In the genomic region with DNA sequence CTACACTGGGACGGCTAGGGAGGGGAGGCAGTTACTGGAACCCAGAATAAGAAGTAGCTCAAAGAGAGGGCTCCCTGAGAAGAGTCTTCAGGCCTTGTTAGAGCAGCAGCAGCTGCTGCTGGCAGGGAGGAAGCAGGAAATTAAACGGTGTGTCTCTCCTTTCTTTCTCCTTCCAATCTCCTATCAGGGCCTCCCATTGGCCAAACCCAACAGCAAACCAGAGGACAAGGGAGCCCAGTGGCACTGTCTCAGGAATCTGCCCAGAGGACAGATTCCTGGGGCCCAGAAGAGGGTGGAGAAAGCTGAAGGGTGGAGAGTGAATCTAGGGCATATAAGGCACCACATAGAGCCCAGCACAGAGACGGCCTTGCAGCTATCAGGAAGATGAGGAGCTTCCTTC, we compare ENCODE assay signal across 23 cellular contexts. TPM values are rescaled to one million over a fixed set of nuclear protein-coding genes. Genes with fewer than 3 reads are reported as not detected.
DNase-seq lines count a peak whose midpoint lies in the region; ATAC-seq and TF ChIP-seq lines count a peak whose summit lies in the region.
"Had no signal": no experiment of that assay in that cellular context is flagged by ENCODE, and none has a peak within 500 bp of the region (broad histone marks: within the 10 kb centered on the region; RNA-seq: fewer than 3 reads in every experiment).

No MANE protein-coding gene starts in this region.

- TF ChIP-seq CTCF in AG04450 (IDR thresholded peaks at IDR 0.05; ENCODE audit: low read depth, low read length): no peak
- no peak for TF ChIP-seq CTCF in CD8-positive, alpha-beta T cell (IDR thresholded peaks at IDR 0.05)
- TF ChIP-seq CTCF in lower leg skin (IDR thresholded peaks at IDR 0.05): no peak

- H3K27me3 ChIP-seq in AG04450 (ENCODE audit: control insufficient read depth, insufficient read depth, low read length) (no peaks in the 10 kb centered on the region), mesendoderm (ENCODE audit: insufficient read depth, low read length, poor library complexity) (no peaks in the 10 kb centered on the region), H7 (ENCODE audit: control insufficient read depth, insufficient read depth, low read length) (no peaks in the 10 kb centered on the region)
- H3K27me3 ChIP-seq in CD8-positive, alpha-beta T cell (ENCODE audit: insufficient read depth, low read length): no peaks in the 10 kb centered on the region
- H3K27me3 ChIP-seq: dorsolateral prefrontal cortex, gastrocnemius medialis, Peyer's patch, right atrium auricular region had no signal

- no peak overlapping the region for H3K18ac ChIP-seq in mesendoderm (ENCODE audit: low read length)

- peaks cover 14% of the 10 kb centered on the region for H3K4me1 ChIP-seq in CD8-positive, alpha-beta T cell (ENCODE audit: insufficient read depth, low read length)
- H3K4me1 ChIP-seq in mesendoderm (ENCODE audit: control insufficient read depth, low read depth, low read length): no peaks in the 10 kb centered on the region
- H3K4me1 ChIP-seq: gastrocnemius medialis, Peyer's patch, right atrium auricular region had no signal

- DNase-seq in AG04450 (ENCODE audit: low read depth, low spot score) (no peak), mesendoderm (peak; percentile 78), H7 (no peak), lower leg skin (ENCODE audit: low spot score in 2 of 2) (no peak), posterior cingulate gyrus (no peak)
- no peak for DNase-seq in CD8-positive, alpha-beta T cell
- DNase-seq: activated B cell treated with CpG ODN at 0.5 μM for 24 hours; activated CD8-positive, alpha-beta T cell treated with anti-CD3 and anti-CD28 coated beads, Interleukin-2, amount 10 ng/mL, durations not matched to agents 7 days and 5 days; activated T-cell treated with anti-CD3 and anti-CD28 coated beads, Interleukin-2, amount 50 U/mL, for 48 hours; dorsolateral prefrontal cortex; gastrocnemius medialis; GOT3; kidney; midbrain; NCI-H1436 treated with DMSO at 0.1 percent for 48 hours; NCI-H748 treated with DMSO at 0.1 percent for 48 hours; Peyer's patch had no signal

- H3K36me3 ChIP-seq in CD8-positive, alpha-beta T cell (ENCODE audit: insufficient read depth, low read length): peaks cover 49% of the 10 kb centered on the region
- H3K36me3 ChIP-seq in mesendoderm (ENCODE audit: control insufficient read depth, insufficient read depth, low read length) (no peaks in the 10 kb centered on the region), H7 (replicated peaks; ENCODE audit: control insufficient read depth, insufficient read depth, low read length) (no peaks in the 10 kb centered on the region)
- H3K36me3 ChIP-seq: gastrocnemius medialis had no signal

- H3K56ac ChIP-seq in mesendoderm (ENCODE audit: low read length): no peak overlapping the region

- H3K27me3 Mint-ChIP-seq in CD8-positive, alpha-beta T cell (ENCODE audit: low read depth): no peaks in the 10 kb centered on the region
- H3K27me3 Mint-ChIP-seq in activated T-helper 17 cell treated with anti-CD3 and anti-CD28 coated beads, Interleukin-2, amount 50 U/mL, for 72 hours: no peaks in the 10 kb centered on the region
- H3K27me3 Mint-ChIP-seq: activated B cell treated with CpG ODN at 0.5 μM for 24 hours had no signal

- no peak overlapping the region for H3K4me3 Mint-ChIP-seq in CD8-positive, alpha-beta T cell
- H3K4me3 Mint-ChIP-seq in activated T-helper 17 cell treated with anti-CD3 and anti-CD28 coated beads, Interleukin-2, amount 50 U/mL, for 72 hours: no peak overlapping the region
- H3K4me3 Mint-ChIP-seq: activated B cell treated with CpG ODN at 0.5 μM for 24 hours; activated CD8-positive, alpha-beta T cell treated with anti-CD3 and anti-CD28 coated beads, Interleukin-2, amount 10 ng/mL, durations not matched to agents 7 days and 5 days; T-helper 2 cell treated with Interferon-gamma antibody and Interleukin-4, amounts not matched to agents 5 μg/mL and 100 μg/mL, for 36 hours had no signal

- H2BK5ac ChIP-seq in mesendoderm (ENCODE audit: low read length): no peak overlapping the region

- intact Hi-C loops in CD8-positive, alpha-beta T cell (cut with DNase I, micrococcal nuclease): no loop called here
- intact Hi-C loops in lower leg skin (cut with DNase I; ENCODE audit: low total_unique reads): no loop called here
- intact Hi-C loops in posterior cingulate gyrus (cut with DNase I): no loop called here

- H4K5ac ChIP-seq in mesendoderm (ENCODE audit: low read length): no peak overlapping the region

- POLR2A ChIA-PET in AG04450 (lab: Yijun Ruan, JAX): no interaction called here
- POLR2A ChIA-PET in CD8-positive, alpha-beta T cell (lab: Charles Lee): interaction anchor here (0.6 kb wide), 1 partner anchor 104 kb away, joined by 3 read pairs; no protein-coding TSS in a partner anchor

- peaks cover 28% of the 10 kb centered on the region for H3K4me1 Mint-ChIP-seq in CD8-positive, alpha-beta T cell (ENCODE audit: low read depth)
- H3K4me1 Mint-ChIP-seq in activated T-helper 17 cell treated with anti-CD3 and anti-CD28 coated beads, Interleukin-2, amount 50 U/mL, for 72 hours: peaks cover 15% of the 10 kb centered on the region

- H2BK15ac ChIP-seq in mesendoderm (replicated peaks; ENCODE audit: low read depth): no peak overlapping the region

- H3K4me3 ChIP-seq in AG04450 (ENCODE audit: low read depth, low read length): no peak overlapping the region
- no peak overlapping the region for H3K4me3 ChIP-seq in CD8-positive, alpha-beta T cell (ENCODE audit: low read depth, low read length)
- no peak overlapping the region for H3K4me3 ChIP-seq in mesendoderm (ENCODE audit: low read length)
- H3K4me3 ChIP-seq in H7 (ENCODE audit: insufficient read depth, low read depth, low read length): no peak overlapping the region
- no peak overlapping the region for H3K4me3 ChIP-seq in lower leg skin (ENCODE audit: low read depth, poor library complexity, severe bottlenecking)
- H3K4me3 ChIP-seq: dorsolateral prefrontal cortex, gastrocnemius medialis, Peyer's patch, right atrium auricular region, SK-N-MC, thoracic aorta had no signal

- no peak for TF ChIP-seq POLR2A in lower leg skin (IDR thresholded peaks at IDR 0.05)

- peaks cover 86% of the 10 kb centered on the region for H3K36me3 Mint-ChIP-seq in CD8-positive, alpha-beta T cell
- peaks cover 69% of the 10 kb centered on the region for H3K36me3 Mint-ChIP-seq in activated T-helper 17 cell treated with anti-CD3 and anti-CD28 coated beads, Interleukin-2, amount 50 U/mL, for 72 hours (ENCODE audit: low read depth)

- H3K79me2 ChIP-seq in mesendoderm (ENCODE audit: control insufficient read depth, insufficient read depth, low read length): no peaks in the 10 kb centered on the region

- no peak overlapping the region for H3K4me2 ChIP-seq in mesendoderm (ENCODE audit: low read length)

- no peak overlapping the region for H3K23ac ChIP-seq in mesendoderm (ENCODE audit: low read length)

- H3K79me1 ChIP-seq in mesendoderm (ENCODE audit: low read length): no peaks in the 10 kb centered on the region

- no peaks in the 10 kb centered on the region for H3K9me3 ChIP-seq in AG04450 (ENCODE audit: control insufficient read depth, insufficient read depth, low read length)
- H3K9me3 ChIP-seq in CD8-positive, alpha-beta T cell (ENCODE audit: low read length): no peaks in the 10 kb centered on the region
- H3K9me3 ChIP-seq: gastrocnemius medialis, Peyer's patch, right atrium auricular region, thoracic aorta had no signal

- H3K27ac Mint-ChIP-seq in CD8-positive, alpha-beta T cell: peak overlapping the region; percentile 77
- H3K27ac Mint-ChIP-seq in activated T-helper 17 cell treated with anti-CD3 and anti-CD28 coated beads, Interleukin-2, amount 50 U/mL, for 72 hours: peak overlapping the region; percentile 69
- H3K27ac Mint-ChIP-seq: activated B cell treated with CpG ODN at 0.5 μM for 24 hours; activated CD8-positive, alpha-beta T cell treated with anti-CD3 and anti-CD28 coated beads, Interleukin-2, amount 10 ng/mL, durations not matched to agents 7 days and 5 days; T-helper 2 cell treated with Interferon-gamma antibody and Interleukin-4, amounts not matched to agents 5 μg/mL and 100 μg/mL, for 36 hours had no signal

- H3K9ac ChIP-seq in mesendoderm (ENCODE audit: low read length): no peak overlapping the region

- no peak overlapping the region for H3K4ac ChIP-seq in mesendoderm (ENCODE audit: low read depth, low read length)

- peaks cover 3% of the 10 kb centered on the region for H3K9me3 Mint-ChIP-seq in CD8-positive, alpha-beta T cell
- peaks cover 6% of the 10 kb centered on the region for H3K9me3 Mint-ChIP-seq in activated T-helper 17 cell treated with anti-CD3 and anti-CD28 coated beads, Interleukin-2, amount 50 U/mL, for 72 hours

- CTCF ChIA-PET in AG04450 (lab: Charles Lee): interaction anchor here (1.1 to 2.4 kb wide), 2 partner anchors 71 to 79 kb away, joined by 3 to 5 read pairs; no protein-coding TSS in a partner anchor
- CTCF ChIA-PET in CD8-positive, alpha-beta T cell (lab: Charles Lee): no interaction called here

- no peak overlapping the region for H2AK5ac ChIP-seq in mesendoderm (ENCODE audit: low read length)

- H4K8ac ChIP-seq in mesendoderm (ENCODE audit: low read depth, low read length): no peak overlapping the region

- no CpG with 5 or more reads among the region's 3 CpGs for WGBS in mesendoderm (ENCODE audit: extremely low coverage, insufficient coverage, low lambda C conversion rate)
- 62 to 65% methylated on average over 3 of the region's 3 CpGs for WGBS in lower leg skin, 2 donors

- H2BK120ac ChIP-seq in mesendoderm (ENCODE audit: low read depth, low read length): no peak overlapping the region

- no peak for ATAC-seq in CD8-positive, alpha-beta T cell
- no peak for ATAC-seq in activated T-helper 17 cell treated with anti-CD3 and anti-CD28 coated beads, Interleukin-2, amount 50 U/mL, for 72 hours (replicated peaks)
- ATAC-seq: activated CD8-positive, alpha-beta T cell treated with anti-CD3 and anti-CD28 coated beads, Interleukin-2, amount 10 ng/mL, durations not matched to agents 7 days and 5 days; esophagus mucosa; gastrocnemius medialis had no signal

- H3K27ac ChIP-seq in AG04450 (ENCODE audit: low read depth, low read length) (peak overlapping the region; percentile 4), mesendoderm (ENCODE audit: low read depth, low read length) (no peak overlapping the region)
- no peak overlapping the region for H3K27ac ChIP-seq in CD8-positive, alpha-beta T cell (ENCODE audit: low read depth, low read length)
- H3K27ac ChIP-seq: dorsolateral prefrontal cortex, gastrocnemius medialis, Peyer's patch, right atrium auricular region, SK-N-MC, thoracic aorta had no signal

RNA-seq across cellular contexts. Expression of a gene that starts 10.2 kb away (rescaled TPM):
- polyA plus RNA-seq in AG04450 (2011; rRNA removed): 32.3 and 32.7 TPM in 2 replicates
- 40.9 and 57.1 TPM in 2 replicates for polyA minus RNA-seq in AG04450 (2011; rRNA and poly(A)+ RNA removed)
- 100 to 1,000 TPM in 1 of 2 experiments, 10 to 100 TPM in 1; 97.0 to 104 TPM for total RNA-seq in CD8-positive, alpha-beta T cell
- total RNA-seq in activated T-helper 17 cell treated with anti-CD3 and anti-CD28 coated beads, Interleukin-2, amount 50 U/mL, for 72 hours: 10 to 100 TPM; 35.1 to 70.0 TPM
- polyA plus RNA-seq in mesendoderm (2013, experiment 1 of 2): 0.66 TPM
- 0.84 TPM for polyA plus RNA-seq in mesendoderm (2013, experiment 2 of 2)
- total RNA-seq in H7 (2014; rRNA removed; shearing (Covaris generic)): 1.2 and 2.9 TPM in 2 replicates
- 10 to 100 TPM; 10.4 to 17.7 (median 15.1) TPM for total RNA-seq in lower leg skin

RNA-seq across cellular contexts. Expression of a gene that starts 28.1 kb away (rescaled TPM):
- polyA plus RNA-seq in AG04450 (2011; rRNA removed): 40.5 and 45.6 TPM in 2 replicates
- polyA minus RNA-seq in AG04450 (2011; rRNA and poly(A)+ RNA removed): 44.7 and 46.6 TPM in 2 replicates
- total RNA-seq in CD8-positive, alpha-beta T cell: 10 to 100 TPM; 44.9 to 51.8 TPM
- 10 to 100 TPM; 31.1 to 77.1 TPM for total RNA-seq in activated T-helper 17 cell treated with anti-CD3 and anti-CD28 coated beads, Interleukin-2, amount 50 U/mL, for 72 hours
- polyA plus RNA-seq in mesendoderm (2013, experiment 1 of 2): 0.13 TPM
- 0.15 TPM for polyA plus RNA-seq in mesendoderm (2013, experiment 2 of 2)
- 1.1 and 3.4 TPM in 2 replicates for total RNA-seq in H7 (2014; rRNA removed; shearing (Covaris generic))
- total RNA-seq in lower leg skin: 10 to 100 TPM in 2 of 4 donors, 1 to 10 TPM in 2; 4.5 to 16.7 (median 11.3) TPM

RNA-seq across cellular contexts. Expression of a gene that starts 29.3 kb away (rescaled TPM):
- 14.0 and 15.5 TPM in 2 replicates for polyA plus RNA-seq in AG04450 (2011; rRNA removed)
- 30.0 and 35.8 TPM in 2 replicates for polyA minus RNA-seq in AG04450 (2011; rRNA and poly(A)+ RNA removed)
- 10 to 100 TPM; 14.1 to 15.5 TPM for total RNA-seq in CD8-positive, alpha-beta T cell
- total RNA-seq in activated T-helper 17 cell treated with anti-CD3 and anti-CD28 coated beads, Interleukin-2, amount 50 U/mL, for 72 hours: 10 to 100 TPM; 20.7 to 46.3 TPM
- polyA plus RNA-seq in mesendoderm (2013, experiment 1 of 2): 7.0 TPM
- polyA plus RNA-seq in mesendoderm (2013, experiment 2 of 2): 6.1 TPM
- 9.5 and 10.6 TPM in 2 replicates for total RNA-seq in H7 (2014; rRNA removed; shearing (Covaris generic))
- 10 to 100 TPM in 2 of 4 donors, 1 to 10 TPM in 2; 8.0 to 14.4 (median 10.2) TPM for total RNA-seq in lower leg skin

RNA-seq across cellular contexts. Expression of a gene that starts 45.5 kb away (rescaled TPM):
- 29.5 TPM in 2 replicates for polyA plus RNA-seq in AG04450 (2011; rRNA removed)
- 25.0 and 28.4 TPM in 2 replicates for polyA minus RNA-seq in AG04450 (2011; rRNA and poly(A)+ RNA removed)
- total RNA-seq in CD8-positive, alpha-beta T cell: 10 to 100 TPM; 16.4 to 17.3 TPM
- total RNA-seq in activated T-helper 17 cell treated with anti-CD3 and anti-CD28 coated beads, Interleukin-2, amount 50 U/mL, for 72 hours: 10 to 100 TPM; 26.1 to 36.3 TPM
- polyA plus RNA-seq in mesendoderm (2013, experiment 1 of 2): 8.8 TPM
- 8.8 TPM for polyA plus RNA-seq in mesendoderm (2013, experiment 2 of 2)
- 7.6 and 8.2 TPM in 2 replicates for total RNA-seq in H7 (2014; rRNA removed; shearing (Covaris generic))
- total RNA-seq in lower leg skin: 10 to 100 TPM in 3 of 4 donors, 1 to 10 TPM in 1; 9.9 to 16.4 (median 12.0) TPM

RNA-seq across cellular contexts. Expression of a gene that starts 47.2 kb away (rescaled TPM):
- polyA plus RNA-seq in AG04450 (2011; rRNA removed): 41.2 TPM in 2 replicates
- 25.8 and 27.3 TPM in 2 replicates for polyA minus RNA-seq in AG04450 (2011; rRNA and poly(A)+ RNA removed)
- total RNA-seq in CD8-positive, alpha-beta T cell: 10 to 100 TPM; 38.4 to 43.6 TPM
- total RNA-seq in activated T-helper 17 cell treated with anti-CD3 and anti-CD28 coated beads, Interleukin-2, amount 50 U/mL, for 72 hours: 100 to 1,000 TPM in 1 of 2 donors, 10 to 100 TPM in 1; 70.5 to 134 TPM
- polyA plus RNA-seq in mesendoderm (2013, experiment 1 of 2): 0.49 TPM
- polyA plus RNA-seq in mesendoderm (2013, experiment 2 of 2): 0.52 TPM
- 1.4 and 1.6 TPM in 2 replicates for total RNA-seq in H7 (2014; rRNA removed; shearing (Covaris generic))
- 10 to 100 TPM in 3 of 4 donors, 1 to 10 TPM in 1; 9.9 to 26.8 (median 18.5) TPM for total RNA-seq in lower leg skin
